In the genomic region with DNA sequence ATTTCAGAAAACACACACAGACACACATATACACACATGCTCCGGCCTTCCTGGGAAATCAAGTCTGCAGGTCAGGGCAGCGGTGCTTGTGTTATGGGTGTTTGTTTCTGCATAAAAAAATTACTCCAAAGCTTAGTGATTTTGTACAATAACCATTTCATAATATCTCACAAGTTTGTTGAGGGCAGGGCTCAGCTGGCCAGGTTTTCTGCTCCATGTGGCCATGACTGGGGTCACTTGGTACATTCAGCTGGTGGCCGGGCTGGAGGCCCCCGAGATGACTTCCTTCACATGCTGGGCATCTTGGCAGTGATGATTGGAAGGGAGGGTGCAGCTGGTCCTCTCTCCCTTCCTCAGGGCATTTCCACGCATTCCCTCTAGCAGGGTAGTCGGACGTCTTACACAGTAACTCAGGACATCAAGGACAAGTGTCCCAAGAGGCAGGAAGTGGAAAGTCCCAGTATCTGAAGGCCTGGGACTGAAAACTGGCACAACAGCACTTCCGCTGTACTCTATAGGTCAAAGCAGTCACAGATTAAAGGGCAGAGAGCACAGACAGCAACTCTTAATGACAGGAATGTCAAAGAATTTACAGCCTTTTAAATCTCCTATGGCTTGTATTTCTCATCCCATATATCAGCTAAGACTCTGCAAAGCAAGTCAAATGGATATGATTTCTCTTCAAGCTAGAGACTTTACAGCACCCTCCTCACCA, we compare ENCODE assay signal across 18 cellular contexts.
DNase-seq lines count a peak whose midpoint lies in the region; ATAC-seq and TF ChIP-seq lines count a peak whose summit lies in the region.
"Had no signal": no experiment of that assay in that cellular context is flagged by ENCODE, and none has a peak within 500 bp of the region (broad histone marks: within the 10 kb centered on the region; RNA-seq: fewer than 3 reads in every experiment).

No MANE protein-coding gene starts in this region.

- TF ChIP-seq CTCF in GM23338 (conservative IDR thresholded peaks at IDR 0.05; ENCODE audit: low read depth in 2 of 2) = no peak
- TF ChIP-seq CTCF in HFFc6 (IDR thresholded peaks at IDR 0.05) = no peak

- H3K4me3 Mint-ChIP-seq in GM23338 (no peak overlapping the region), HFFc6 (no peak overlapping the region)
- H3K4me3 Mint-ChIP-seq: CD4-positive, alpha-beta memory T cell had no signal

- no peaks in the 10 kb centered on the region for H3K4me1 ChIP-seq in GM23338 (ENCODE audit: insufficient read depth)
- H3K4me1 ChIP-seq: A549, HAP-1 had no signal

- no peak overlapping the region for H2AFZ ChIP-seq in GM23338
- H2AFZ ChIP-seq: GM23248 had no signal

- no peaks in the 10 kb centered on the region for H3K4me1 Mint-ChIP-seq in GM23338
- H3K4me1 Mint-ChIP-seq in HFFc6 (ENCODE audit: low read depth) = no peaks in the 10 kb centered on the region
- H3K4me1 Mint-ChIP-seq: CD4-positive, alpha-beta memory T cell had no signal

- H3K4me2 ChIP-seq in GM23338 = no peak overlapping the region
- H3K4me2 ChIP-seq: A549 had no signal

- H3K36me3 ChIP-seq in GM23338 (ENCODE audit: insufficient read depth) = no peaks in the 10 kb centered on the region
- H3K36me3 ChIP-seq: HAP-1 had no signal

- peaks cover 12% of the 10 kb centered on the region for H3K27me3 Mint-ChIP-seq in GM23338 (ENCODE audit: insufficient read depth, low read depth, poor library complexity)
- no peaks in the 10 kb centered on the region; the same call in 1 of the 2 replicates for H3K27me3 Mint-ChIP-seq in HFFc6 (ENCODE audit: insufficient read depth)

- H3K9me3 Mint-ChIP-seq in GM23338 (peaks cover 90% of the 10 kb centered on the region), HFFc6 (peaks cover 65% of the 10 kb centered on the region)

- ATAC-seq in GM23338 (no peak), left colon (peak; percentile 90), HG03025 (IDR thresholded peaks at IDR 0.05; ENCODE audit: low FRiP score, unreplicated experiment) (no peak)
- ATAC-seq: A549 had no signal

- no peaks in the 10 kb centered on the region for H3K9me2 ChIP-seq in GM23338 (ENCODE audit: insufficient read depth)

- DNase-seq in GM23338 (ENCODE audit: low spot score) (no peak), ecto neural progenitor cell (ENCODE audit: low spot score) (peak; percentile 32), left colon (no peak), AML-193 (lab: John Stamatoyannopoulos, UW) (no peak), HFFc6 (no peak)
- DNase-seq: 8988T; ACHN; C1 segment of cervical spinal cord; Calu3; CD4-positive, alpha-beta memory T cell; COR-L47; DMS53; DMS79 treated with DMSO at 0.1 percent for 48 hours; GF-D8; GM23248 had no signal

- no peaks in the 10 kb centered on the region for H3F3A ChIP-seq in GM23338 (replicated peaks; ENCODE audit: low read depth)

- no peak overlapping the region for H3K4me3 ChIP-seq in GM23338
- H3K4me3 ChIP-seq: A549, GM23248, HAP-1 had no signal

- H3K36me3 Mint-ChIP-seq in GM23338 (ENCODE audit: low read depth) (peaks cover 47% of the 10 kb centered on the region), HFFc6 (ENCODE audit: low read depth) (peaks cover 4% of the 10 kb centered on the region; the same call in 1 of the 2 replicates)
- H3K36me3 Mint-ChIP-seq: CD4-positive, alpha-beta memory T cell had no signal

- H3K27ac ChIP-seq in GM23338 (ENCODE audit: low read depth) = no peak overlapping the region
- H3K27ac ChIP-seq: A549, GM23248 had no signal

- intact Hi-C loops in left colon (cut with DNase I, micrococcal nuclease) = no loop called here

- H4K20me1 ChIP-seq in GM23338 (replicated peaks; ENCODE audit: insufficient read depth) = no peaks in the 10 kb centered on the region

- no peaks in the 10 kb centered on the region for H3K79me2 ChIP-seq in GM23338 (replicated peaks; ENCODE audit: insufficient read depth)

- no peaks in the 10 kb centered on the region for H3K27me3 ChIP-seq in GM23338 (ENCODE audit: insufficient read depth)

- H3K27ac Mint-ChIP-seq in GM23338 (no peak overlapping the region), HFFc6 (no peak overlapping the region)
- H3K27ac Mint-ChIP-seq: CD4-positive, alpha-beta memory T cell had no signal

TF ChIP-seq in GM23338, 12 proteins besides CTCF, POLR2A, EP300 and RAD21:
- TF ChIP-seq, protein P1, sequence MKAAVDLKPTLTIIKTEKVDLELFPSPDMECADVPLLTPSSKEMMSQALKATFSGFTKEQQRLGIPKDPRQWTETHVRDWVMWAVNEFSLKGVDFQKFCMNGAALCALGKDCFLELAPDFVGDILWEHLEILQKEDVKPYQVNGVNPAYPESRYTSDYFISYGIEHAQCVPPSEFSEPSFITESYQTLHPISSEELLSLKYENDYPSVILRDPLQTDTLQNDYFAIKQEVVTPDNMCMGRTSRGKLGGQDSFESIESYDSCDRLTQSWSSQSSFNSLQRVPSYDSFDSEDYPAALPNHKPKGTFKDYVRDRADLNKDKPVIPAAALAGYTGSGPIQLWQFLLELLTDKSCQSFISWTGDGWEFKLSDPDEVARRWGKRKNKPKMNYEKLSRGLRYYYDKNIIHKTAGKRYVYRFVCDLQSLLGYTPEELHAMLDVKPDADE (IDR thresholded peaks at IDR 0.05) = no peak
- TF ChIP-seq ZNF331 (CRISPR knock-in tag; IDR thresholded peaks at IDR 0.05; ENCODE audit: low read depth) = peak; percentile 60; the same call in 1 of the 2 replicates
- no peak for TF ChIP-seq POLR2AphosphoS5 (IDR thresholded peaks at IDR 0.05; ENCODE audit: low read depth)
- TF ChIP-seq STAT1 (IDR thresholded peaks at IDR 0.05; ENCODE audit: unreplicated experiment) = no peak
